In the genomic region with DNA sequence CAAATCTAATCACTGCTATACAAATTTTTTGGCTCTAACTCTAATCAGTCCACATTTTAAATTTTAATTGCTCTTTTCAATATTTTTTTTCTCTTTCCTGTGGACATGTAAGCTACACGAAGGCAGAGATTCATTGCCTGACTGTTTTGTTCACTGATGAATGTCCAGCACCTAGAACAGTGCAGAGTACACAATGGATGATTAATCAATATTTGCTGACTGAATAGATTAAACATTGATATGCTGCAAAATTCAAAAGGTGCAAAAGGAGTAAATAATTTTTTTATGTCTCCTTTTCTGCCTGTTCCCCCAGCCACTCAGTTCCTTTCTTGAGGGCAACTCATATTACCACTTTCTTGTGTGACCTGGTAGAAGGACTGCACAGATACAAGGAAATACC, we compare ENCODE assay signal across 21 cellular contexts. TPM values are rescaled to one million over a fixed set of nuclear protein-coding genes. Genes with fewer than 3 reads are reported as not detected.
DNase-seq lines count a peak whose midpoint lies in the region; ATAC-seq and TF ChIP-seq lines count a peak whose summit lies in the region.
"Had no signal": no experiment of that assay in that cellular context is flagged by ENCODE, and none has a peak within 500 bp of the region (broad histone marks: within the 10 kb centered on the region; RNA-seq: fewer than 3 reads in every experiment).

No MANE protein-coding gene starts in this region.

- H3K4me3 Mint-ChIP-seq in memory B cell = no peak overlapping the region
- no peak overlapping the region for H3K4me3 Mint-ChIP-seq in activated CD8-positive, alpha-beta T cell treated with anti-CD3 and anti-CD28 coated beads for 36 hours
- H3K4me3 Mint-ChIP-seq: GM23338 had no signal

- H3K27ac ChIP-seq in KMS-11 (peak overlapping the region; percentile 89), OCI-LY1 (ENCODE audit: low read depth, low read length, poor library complexity, severe bottlenecking) (peak overlapping the region; percentile 93)

- CTCF ChIA-PET in activated CD8-positive, alpha-beta T cell treated with anti-CD3 and anti-CD28 coated beads for 36 hours (lab: Charles Lee) = interaction anchor here (1.7 kb wide), 1 partner anchor 101 kb away, joined by 5 read pairs; no protein-coding TSS in a partner anchor

- POLR2A ChIA-PET in activated CD8-positive, alpha-beta T cell treated with anti-CD3 and anti-CD28 coated beads for 36 hours (lab: Charles Lee) = no interaction called here

- no peaks in the 10 kb centered on the region for H4K20me1 ChIP-seq in KMS-11 (ENCODE audit: insufficient read depth)
- H4K20me1 ChIP-seq in OCI-LY1 (ENCODE audit: insufficient read depth, low read length) = no peaks in the 10 kb centered on the region

- H2AFZ ChIP-seq in KMS-11 (ENCODE audit: low read depth) (no peak overlapping the region), OCI-LY1 (ENCODE audit: low read length) (no peak overlapping the region)
- H2AFZ ChIP-seq: GM23338 had no signal

- H3K79me2 ChIP-seq in KMS-11 (ENCODE audit: insufficient read depth, low read depth) = no peaks in the 10 kb centered on the region
- H3K79me2 ChIP-seq in OCI-LY1 (ENCODE audit: insufficient read depth, low read length) = no peaks in the 10 kb centered on the region

- DNase-seq in DMS53 (lab: John Stamatoyannopoulos, UW) (peak; percentile 64), memory B cell (ENCODE audit: low spot score in 2 of 2) (no peak)
- no peak for DNase-seq in activated CD8-positive, alpha-beta T cell treated with anti-CD3 and anti-CD28 coated beads for 36 hours
- DNase-seq in stimulated activated CD4-positive, alpha-beta T cell treated with anti-CD3 and anti-CD28 coated beads, Interleukin-12 subunit alpha, Interleukin-12 subunit beta, amount 100 ng/mL, for 4 hours = no peak
- DNase-seq: ACHN, AML-193, COR-L47, Kasumi-1, NCI-H1105 treated with DMSO at 0.1 percent for 48 hours, NCI-H187 treated with DMSO at 0.1 percent for 48 hours, NCI-H2171, NCI-H446, NCI-H748 treated with DMSO at 0.1 percent for 48 hours, SIG-M5, T-helper 2 cell had no signal

- H3K4me2 ChIP-seq in KMS-11 = peak overlapping the region; percentile 66
- peak overlapping the region; percentile 9; the same call in 1 of the 2 replicates for H3K4me2 ChIP-seq in OCI-LY1 (ENCODE audit: low read length)
- H3K4me2 ChIP-seq: GM23338 had no signal

- no peaks in the 10 kb centered on the region for H3K9me3 Mint-ChIP-seq in memory B cell
- no peaks in the 10 kb centered on the region for H3K9me3 Mint-ChIP-seq in activated CD8-positive, alpha-beta T cell treated with anti-CD3 and anti-CD28 coated beads for 36 hours
- H3K9me3 Mint-ChIP-seq: GM23338 had no signal

- H3K9ac ChIP-seq in KMS-11 (peak overlapping the region; percentile 72; the same call in 1 of the 2 replicates), OCI-LY1 (ENCODE audit: low read length) (no peak overlapping the region; the same call in 1 of the 2 replicates)

- H3K27me3 Mint-ChIP-seq in memory B cell = no peaks in the 10 kb centered on the region
- peaks cover 3% of the 10 kb centered on the region for H3K27me3 Mint-ChIP-seq in activated CD8-positive, alpha-beta T cell treated with anti-CD3 and anti-CD28 coated beads for 36 hours

- peaks cover 27% of the 10 kb centered on the region for H3K4me1 Mint-ChIP-seq in memory B cell
- H3K4me1 Mint-ChIP-seq in activated CD8-positive, alpha-beta T cell treated with anti-CD3 and anti-CD28 coated beads for 36 hours (ENCODE audit: low read depth) = peaks cover 2% of the 10 kb centered on the region
- H3K4me1 Mint-ChIP-seq: GM23338 had no signal

- intact Hi-C loops in activated CD8-positive, alpha-beta T cell treated with anti-CD3 and anti-CD28 coated beads for 36 hours (cut with micrococcal nuclease) = no loop called here

- ATAC-seq in memory B cell (ENCODE audit: low read depth) (no peak), HG02840 (IDR thresholded peaks at IDR 0.05; ENCODE audit: low FRiP score, unreplicated experiment) (no peak)
- no peak for ATAC-seq in activated CD8-positive, alpha-beta T cell treated with anti-CD3 and anti-CD28 coated beads for 36 hours
- ATAC-seq: GM23338, HCT116 had no signal

- H3K9me2 ChIP-seq in OCI-LY1 (ENCODE audit: low read depth, low read length) = no peaks in the 10 kb centered on the region

- H3K4me1 ChIP-seq in KMS-11 (ENCODE audit: low read depth, poor library complexity, severe bottlenecking) = peaks cover 87% of the 10 kb centered on the region
- peaks cover 43% of the 10 kb centered on the region for H3K4me1 ChIP-seq in OCI-LY1 (ENCODE audit: insufficient read depth, low read length, severe bottlenecking)

- H3K27me3 ChIP-seq in KMS-11 (ENCODE audit: insufficient read depth, low read depth) (no peaks in the 10 kb centered on the region), OCI-LY1 (ENCODE audit: insufficient read depth, low read length) (no peaks in the 10 kb centered on the region)

- H3K4me3 ChIP-seq in KMS-11 (IDR thresholded peaks at IDR 0.05; ENCODE audit: insufficient read depth, low read depth, low read length) = no peak overlapping the region
- H3K4me3 ChIP-seq in OCI-LY1 (ENCODE audit: low read depth, low read length, poor library complexity, severe bottlenecking) = no peak overlapping the region
- H3K4me3 ChIP-seq: GM23338 had no signal

- no peaks in the 10 kb centered on the region for H3K36me3 Mint-ChIP-seq in memory B cell
- H3K36me3 Mint-ChIP-seq in activated CD8-positive, alpha-beta T cell treated with anti-CD3 and anti-CD28 coated beads for 36 hours (ENCODE audit: low read depth) = no peaks in the 10 kb centered on the region

- H3K27ac Mint-ChIP-seq in memory B cell = peak overlapping the region; percentile 37
- H3K27ac Mint-ChIP-seq in activated CD8-positive, alpha-beta T cell treated with anti-CD3 and anti-CD28 coated beads for 36 hours = no peak overlapping the region
- H3K27ac Mint-ChIP-seq: GM23338 had no signal

- TF ChIP-seq CTCF in KMS-11 (conservative IDR thresholded peaks at IDR 0.05; ENCODE audit: low read depth, low read length) (no peak), OCI-LY1 (IDR thresholded peaks at IDR 0.05; ENCODE audit: low read length) (no peak)
- TF ChIP-seq CTCF in activated CD8-positive, alpha-beta T cell treated with anti-CD3 and anti-CD28 coated beads for 36 hours (IDR thresholded peaks at IDR 0.05) = no peak

- H3F3A ChIP-seq in OCI-LY1 (ENCODE audit: insufficient read depth, low read length) = no peaks in the 10 kb centered on the region; the same call in 1 of the 2 replicates

- H3K36me3 ChIP-seq in KMS-11 (ENCODE audit: insufficient read depth) = no peaks in the 10 kb centered on the region
- H3K36me3 ChIP-seq in OCI-LY1 (ENCODE audit: insufficient read depth, low read length) = no peaks in the 10 kb centered on the region; the same call in 1 of the 2 replicates

- H3K9me3 ChIP-seq in OCI-LY1 (ENCODE audit: low read length) = peaks cover 5% of the 10 kb centered on the region

RNA-seq across cellular contexts. Expression of gene SCNN1B, which starts 32.8 kb away (rescaled TPM):
- total RNA-seq in activated CD8-positive, alpha-beta T cell treated with anti-CD3 and anti-CD28 coated beads for 36 hours = not detected
- total RNA-seq: RPMI7951 had no signal
